9 cellular contexts compared by ENCODE assay signal in genomic region chr1:231612393-231613089, GRCh38. TPM values are rescaled to one million over a fixed set of nuclear protein-coding genes. Genes with fewer than 3 reads are reported as not detected.
DNase-seq lines count a peak whose midpoint lies in the region; ATAC-seq, FAIRE-seq and TF ChIP-seq lines count a peak whose summit lies in the region.
"Had no signal": no experiment of that assay in that cellular context is flagged by ENCODE, and none has a peak within 500 bp of the region (broad histone marks: within the 10 kb centered on the region; RNA-seq: fewer than 3 reads in every experiment).

No MANE protein-coding gene starts in this region.

- no peak overlapping the region for H2BK5ac ChIP-seq in mesendoderm (ENCODE audit: low read length)

- H2BK15ac ChIP-seq in mesendoderm (replicated peaks; ENCODE audit: low read depth) = no peak overlapping the region

- H3K4ac ChIP-seq in mesendoderm (ENCODE audit: low read depth, low read length) = no peak overlapping the region

- no peak overlapping the region for H3K4me2 ChIP-seq in mesendoderm (ENCODE audit: low read length)

- in situ Hi-C loops in transverse colon (cut with MboI; ENCODE audit: low pct_ligation_motif_present in 1 of 4, low pct_unique_long_range_greater_than_20kb in 1 of 4, low sequenced_read_pairs in 3 of 4) = no loop called here

- H3K9me3 ChIP-seq in transverse colon = peaks cover 0 to 3% of the 10 kb centered on the region in 2 donors

- no peak overlapping the region for H3K4me3 ChIP-seq in transverse colon
- no peak overlapping the region for H3K4me3 ChIP-seq in mesendoderm (ENCODE audit: low read length)

- TF ChIP-seq CTCF in transverse colon (IDR thresholded peaks at IDR 0.05) = no peak

- ATAC-seq in HG02571 (IDR thresholded peaks at IDR 0.05; ENCODE audit: unreplicated experiment) = peak; percentile 89

- intact Hi-C loops in transverse colon (cut with DNase I; ENCODE audit: low total_unique reads) = no loop called here

- no peak for TF ChIP-seq EP300 in transverse colon (IDR thresholded peaks at IDR 0.05; ENCODE audit: low read depth)

- peak overlapping the region; percentile 38 to 67 (median 56) for H3K27ac ChIP-seq in transverse colon
- no peak overlapping the region for H3K27ac ChIP-seq in mesendoderm (ENCODE audit: low read depth, low read length)

- H3K79me2 ChIP-seq in mesendoderm (ENCODE audit: control insufficient read depth, insufficient read depth, low read length) = no peaks in the 10 kb centered on the region

- no peak overlapping the region for H2BK120ac ChIP-seq in mesendoderm (ENCODE audit: low read depth, low read length)

- no peak overlapping the region for H3K18ac ChIP-seq in mesendoderm (ENCODE audit: low read length)

- TF ChIP-seq POLR2A in transverse colon (IDR thresholded peaks at IDR 0.05) = no peak

- H4K8ac ChIP-seq in mesendoderm (ENCODE audit: low read depth, low read length) = no peak overlapping the region

- peak; percentile 95 for FAIRE-seq in GM18507 (lab: Jason Lieb, UNC)

- H3K4me1 ChIP-seq in transverse colon = no peaks in the 10 kb centered on the region
- no peaks in the 10 kb centered on the region for H3K4me1 ChIP-seq in mesendoderm (ENCODE audit: control insufficient read depth, low read depth, low read length)

- DNase-seq in GM18507 (ENCODE audit: extremely low spot score, insufficient read length, low read depth) (no peak), MV-4-11 (lab: John Stamatoyannopoulos, UW) (peak; percentile 97), transverse colon (peak; percentile 59), mesendoderm (no peak), NCI-H1417 treated with DMSO at 0.1 percent for 48 hours (lab: John Stamatoyannopoulos, UW) (no peak), dermis blood vessel endothelial cell (no peak)

- H3K79me1 ChIP-seq in mesendoderm (ENCODE audit: low read length) = no peaks in the 10 kb centered on the region

- no peak overlapping the region for H2AK5ac ChIP-seq in mesendoderm (ENCODE audit: low read length)

- no peak overlapping the region for H3K56ac ChIP-seq in mesendoderm (ENCODE audit: low read length)

- H3K27me3 ChIP-seq in transverse colon = no peaks in the 10 kb centered on the region
- no peaks in the 10 kb centered on the region for H3K27me3 ChIP-seq in mesendoderm (ENCODE audit: insufficient read depth, low read length, poor library complexity)

- peaks cover 1% of the 10 kb centered on the region for H3K36me3 Mint-ChIP-seq in activated naive CD4-positive, alpha-beta T cell treated with anti-CD3 and anti-CD28 coated beads, Interleukin-2, amount 50 U/mL, for 24 hours

- no peak overlapping the region for H4K5ac ChIP-seq in mesendoderm (ENCODE audit: low read length)

- no peaks in the 10 kb centered on the region for H3K27me3 Mint-ChIP-seq in activated naive CD4-positive, alpha-beta T cell treated with anti-CD3 and anti-CD28 coated beads, Interleukin-2, amount 50 U/mL, for 24 hours

- H3K36me3 ChIP-seq in transverse colon = no peaks in the 10 kb centered on the region
- H3K36me3 ChIP-seq in mesendoderm (ENCODE audit: control insufficient read depth, insufficient read depth, low read length) = no peaks in the 10 kb centered on the region

- peak overlapping the region; percentile 66 for H3K27ac Mint-ChIP-seq in activated naive CD4-positive, alpha-beta T cell treated with anti-CD3 and anti-CD28 coated beads, Interleukin-2, amount 50 U/mL, for 24 hours
- H3K27ac Mint-ChIP-seq: nephron had no signal

- H3K9ac ChIP-seq in mesendoderm (ENCODE audit: low read length) = no peak overlapping the region

- H3K23ac ChIP-seq in mesendoderm (ENCODE audit: low read length) = no peak overlapping the region

- H3K4me1 Mint-ChIP-seq in activated naive CD4-positive, alpha-beta T cell treated with anti-CD3 and anti-CD28 coated beads, Interleukin-2, amount 50 U/mL, for 24 hours = peaks cover 61% of the 10 kb centered on the region
- H3K4me1 Mint-ChIP-seq: nephron had no signal

- 52 to 68% methylated on average over 9 to 10 of the region's 10 CpGs for WGBS in transverse colon (ENCODE audit: low coverage in 1 of 2), 2 donors
- WGBS in mesendoderm (ENCODE audit: extremely low coverage, insufficient coverage, low lambda C conversion rate) = no CpG with 5 or more reads among the region's 10 CpGs

- peak overlapping the region; percentile 79 for H3K4me3 Mint-ChIP-seq in activated naive CD4-positive, alpha-beta T cell treated with anti-CD3 and anti-CD28 coated beads, Interleukin-2, amount 50 U/mL, for 24 hours
- H3K4me3 Mint-ChIP-seq: nephron had no signal

- no peaks in the 10 kb centered on the region for H3K9me3 Mint-ChIP-seq in activated naive CD4-positive, alpha-beta T cell treated with anti-CD3 and anti-CD28 coated beads, Interleukin-2, amount 50 U/mL, for 24 hours

RNA-seq across cellular contexts. Expression of gene DISC1, which starts 14.0 kb away (rescaled TPM):
- total RNA-seq in transverse colon (10 to 100 TPM in 3 of 4 donors, 1 to 10 TPM in 1; 7.8 to 20.3 (median 11.5) TPM), dermis blood vessel endothelial cell (9.9 and 19.9 TPM in 2 replicates)
- polyA plus RNA-seq in mesendoderm (2013, experiment 1 of 2) = 1.3 TPM
- 1.2 TPM for polyA plus RNA-seq in mesendoderm (2013, experiment 2 of 2)

Comparison
In these comparisons a context has a peak if more than half of its experiments do, and no peak if none do; other contexts are left out.
1. DNase-seq: peak in MV-4-11 (single experiment) and transverse colon (single experiment); none in GM18507 (single experiment), mesendoderm (single experiment), NCI-H1417 treated with DMSO at 0.1 percent for 48 hours (single experiment) and dermis blood vessel endothelial cell (single experiment).